Comparison of ENCODE assay signal across 8 cellular contexts in the genomic region with DNA sequence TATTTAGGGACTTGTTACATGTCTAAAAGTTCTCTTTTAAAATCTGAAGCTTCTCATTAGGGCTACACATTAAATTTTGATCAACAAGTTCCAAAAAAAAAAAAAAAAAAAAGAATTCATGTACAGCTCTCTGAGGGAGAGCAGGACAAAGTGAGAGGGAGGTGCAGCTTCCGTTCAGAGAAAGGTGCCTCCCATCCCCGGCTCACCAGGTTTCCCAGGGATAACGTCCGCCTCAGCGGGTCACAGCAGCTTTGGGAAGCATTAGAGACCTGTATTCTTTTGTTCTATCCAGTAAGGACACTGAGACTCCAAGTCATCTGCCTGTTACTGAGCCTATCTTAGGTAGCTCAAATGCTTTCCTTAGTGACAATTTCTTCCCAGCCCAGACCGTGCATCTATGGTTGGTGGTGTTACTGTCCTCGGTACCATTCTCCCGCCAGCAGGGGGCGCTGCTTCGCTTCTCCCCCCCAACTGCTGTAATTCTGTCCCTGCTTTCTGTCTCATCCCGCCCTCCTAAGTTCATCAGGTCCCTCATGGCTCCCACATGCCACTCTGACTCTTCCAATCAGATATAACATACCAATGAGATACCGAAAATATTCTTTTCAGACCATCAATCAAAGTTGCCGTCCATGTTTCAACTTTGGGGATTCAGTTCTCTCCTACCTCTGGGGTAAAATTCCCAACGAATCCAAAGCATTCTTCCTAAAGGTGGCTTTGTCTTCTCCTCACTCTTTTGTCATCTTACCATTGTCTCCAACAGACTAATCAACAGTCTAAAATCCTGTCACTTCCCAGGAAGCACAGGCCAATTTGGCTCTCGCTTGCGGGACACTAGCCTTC.
A peak's percentile ranks its signal among the peaks of the same experiment; 100 is the strongest.
DNase-seq lines count a peak whose midpoint lies in the region; ATAC-seq and TF ChIP-seq lines count a peak whose summit lies in the region.

No MANE protein-coding gene starts in this region.

- TF ChIP-seq CTCF in foreskin fibroblast (IDR thresholded peaks at IDR 0.05; ENCODE audit: low read depth, low read length): peak; percentile 72

- peak; percentile 74 for DNase-seq in AG20443 (ENCODE audit: low spot score)
- DNase-seq in NCI-H82 treated with DMSO at 0.1 percent for 48 hours (lab: John Stamatoyannopoulos, UW; ENCODE audit: unreplicated experiment): peak; percentile 30
- DNase-seq in activated T-cell treated with anti-CD3 and anti-CD28 coated beads, Interleukin-2, amount 50 U/mL, for 24 hours: peak; percentile 53
- peak; percentile 12 to 72 for DNase-seq in foreskin fibroblast
- peak; percentile 81 for DNase-seq in posterior vena cava (ENCODE audit: low spot score)
- no peak for DNase-seq in dedifferentiated amniotic fluid mesenchymal stem cell (ENCODE audit: extremely low spot score)

- intact Hi-C loops in posterior vena cava (cut with DNase I): loop anchor here in 1 of 2 donors (5.0 kb wide), 1 partner anchor 442 kb away; no protein-coding TSS in a partner anchor

- no peak overlapping the region for H3K4me3 ChIP-seq in foreskin fibroblast (ENCODE audit: low read depth in 1 of 2, low read length in 2 of 2)

- H3K27me3 Mint-ChIP-seq in activated T-cell treated with anti-CD3 and anti-CD28 coated beads, Interleukin-2, amount 50 U/mL, for 24 hours: peaks cover 8% of the 10 kb centered on the region

- no peaks in the 10 kb centered on the region for H3K4me1 Mint-ChIP-seq in activated T-cell treated with anti-CD3 and anti-CD28 coated beads, Interleukin-2, amount 50 U/mL, for 24 hours (ENCODE audit: low read depth)

- H3K4me3 Mint-ChIP-seq in activated T-cell treated with anti-CD3 and anti-CD28 coated beads, Interleukin-2, amount 50 U/mL, for 24 hours: no peak overlapping the region

- H3K36me3 Mint-ChIP-seq in activated T-cell treated with anti-CD3 and anti-CD28 coated beads, Interleukin-2, amount 50 U/mL, for 24 hours (ENCODE audit: low read depth): no peaks in the 10 kb centered on the region

- no peaks in the 10 kb centered on the region for H3K9me3 Mint-ChIP-seq in activated T-cell treated with anti-CD3 and anti-CD28 coated beads, Interleukin-2, amount 50 U/mL, for 24 hours

- H3K27ac Mint-ChIP-seq in activated T-cell treated with anti-CD3 and anti-CD28 coated beads, Interleukin-2, amount 50 U/mL, for 24 hours: no peak overlapping the region

- peak; percentile 83 for ATAC-seq in GM18519 (IDR thresholded peaks at IDR 0.05; ENCODE audit: low FRiP score, unreplicated experiment)
- peak; percentile 66 for ATAC-seq in HG02943 (IDR thresholded peaks at IDR 0.05; ENCODE audit: low read depth, unreplicated experiment)
